ENCODE assay signal across 8 cellular contexts in genomic region chr1:247681288-247681897, GRCh38. TPM values are rescaled to one million over a fixed set of nuclear protein-coding genes. Genes with fewer than 3 reads are reported as not detected.
DNase-seq lines count a peak whose midpoint lies in the region; ATAC-seq, FAIRE-seq and TF ChIP-seq lines count a peak whose summit lies in the region.

No MANE protein-coding gene starts in this region.

- intact Hi-C loops in PC-9 (cut with micrococcal nuclease; ENCODE audit: unreplicated experiment), result no loop called here

- no TSS peak for BruUV-seq in PC-9 (replicated peaks; lab: Mats Ljungman, UMichigan)

- no peaks in the 10 kb centered on the region for H4K20me1 ChIP-seq in PC-9 (ENCODE audit: insufficient read depth)

- H3K4me2 ChIP-seq in PC-9, result no peak overlapping the region

- no peaks in the 10 kb centered on the region for H3F3A ChIP-seq in PC-9 (ENCODE audit: insufficient read depth, low read depth)

- CTCF ChIA-PET in PC-9 (lab: Charles Lee), result no interaction called here

- no peak for FAIRE-seq in urothelium cell line (lab: Jason Lieb, UNC)

- H3K27ac ChIP-seq in PC-9, result no peak overlapping the region
- H3K27ac ChIP-seq in brain microvascular endothelial cell, result no peak overlapping the region
- no peak overlapping the region for H3K27ac ChIP-seq in lung (ENCODE audit: low read depth in 1 of 2, low read length in 1 of 2)

- peak; percentile 96 for ATAC-seq in GM21529 (IDR thresholded peaks at IDR 0.05; ENCODE audit: unreplicated experiment)
- no peak for ATAC-seq in lung (ENCODE audit: insufficient read depth, low FRiP score)

- H3K4me1 ChIP-seq in PC-9 (replicated peaks; ENCODE audit: insufficient read depth) (no peaks in the 10 kb centered on the region), lung (ENCODE audit: control insufficient read depth in 2 of 2, insufficient read depth in 2 of 2, low read length in 2 of 2) (no peaks in the 10 kb centered on the region)

- no peaks in the 10 kb centered on the region for H3K79me2 ChIP-seq in PC-9 (ENCODE audit: low read depth)

- POLR2A ChIA-PET in PC-9 (lab: Charles Lee; ENCODE audit: unreplicated experiment), result no interaction called here

- H3K4me3 ChIP-seq in PC-9, result no peak overlapping the region
- no peak overlapping the region for H3K4me3 ChIP-seq in brain microvascular endothelial cell (ENCODE audit: low read depth, low read length)
- no peak overlapping the region for H3K4me3 ChIP-seq in lung

- in situ Hi-C loops in brain microvascular endothelial cell (cut with HindIII; ENCODE audit: low pct_ligation_motif_present, low sequenced_read_pairs), result no loop called here

- H3K9me3 ChIP-seq in PC-9 (ENCODE audit: insufficient read depth, low read depth), result no peaks in the 10 kb centered on the region
- no peaks in the 10 kb centered on the region for H3K9me3 ChIP-seq in lung (ENCODE audit: control insufficient read depth in 2 of 2, insufficient read depth in 1 of 2, low read length in 1 of 2)

- H3K27me3 ChIP-seq in PC-9 (ENCODE audit: insufficient read depth, low read depth) (no peaks in the 10 kb centered on the region), brain microvascular endothelial cell (replicated peaks) (no peaks in the 10 kb centered on the region), lung (ENCODE audit: control insufficient read depth, insufficient read depth) (no peaks in the 10 kb centered on the region)

- H3K36me3 ChIP-seq in PC-9 (ENCODE audit: low read depth) (no peaks in the 10 kb centered on the region), brain microvascular endothelial cell (replicated peaks) (no peaks in the 10 kb centered on the region), lung (ENCODE audit: control insufficient read depth in 2 of 2, insufficient read depth in 2 of 2, low read length in 2 of 2) (no peaks in the 10 kb centered on the region)

- peak; percentile 73 for TF ChIP-seq CTCF in PC-9 (conservative IDR thresholded peaks at IDR 0.05)
- TF ChIP-seq CTCF in brain microvascular endothelial cell (IDR thresholded peaks at IDR 0.05; ENCODE audit: low read depth, low read length, missing control alignments), result peak; percentile 87
- no peak for TF ChIP-seq CTCF in lung (IDR thresholded peaks at IDR 0.05; ENCODE audit: control extremely low read depth, extremely low read depth)

- no peaks in the 10 kb centered on the region for H3K9me2 ChIP-seq in PC-9 (ENCODE audit: insufficient read depth)

- WGBS in lung, 2 donors, result 33 to 39% methylated on average over 7 of the region's 7 CpGs

- peak; percentile 5 for DNase-seq in activated naive CD4-positive, alpha-beta T cell treated with Interleukin-2 at 50 U/mL for 16 hours
- no peak for DNase-seq in activated naive CD4-positive, alpha-beta T cell (lab: John Stamatoyannopoulos, UW)
- DNase-seq in HPDE6-E6E7 (ENCODE audit: extremely low spot score) (peak; percentile 6), PC-9 (peak in 1 of 2 experiments; percentile 9), brain microvascular endothelial cell (peak; percentile 28), lung (ENCODE audit: low spot score) (peak; percentile 34), urothelium cell line (ENCODE audit: low spot score) (peak; percentile 48)

- H2AFZ ChIP-seq in PC-9, result no peak overlapping the region

RNA-seq across cellular contexts. Expression of gene OR13G1, which starts 1.9 kb away (rescaled TPM):
- total RNA-seq in PC-9 (2021) (not detected in 2 replicates), lung (not detected)
- polyA plus RNA-seq in lung, result not detected

RNA-seq across cellular contexts. Expression of gene OR6F1, which starts 35.1 kb away (rescaled TPM):
- total RNA-seq in PC-9 (2021) (not detected in 2 replicates), lung (not detected)
- polyA plus RNA-seq in lung, result not detected

RNA-seq across cellular contexts. Expression of gene OR14K1, which starts 57.0 kb away (rescaled TPM):
- total RNA-seq in PC-9 (2021) (not detected in 2 replicates), lung (not detected)
- not detected for polyA plus RNA-seq in lung

Comparison
In these comparisons a context has a peak if more than half of its experiments do, and no peak if none do; other contexts are left out.
1. DNase-seq: peak in activated naive CD4-positive, alpha-beta T cell treated with Interleukin-2 at 50 U/mL for 16 hours (single experiment), HPDE6-E6E7 (single experiment), brain microvascular endothelial cell (single experiment), lung (single experiment) and urothelium cell line (single experiment); none in activated naive CD4-positive, alpha-beta T cell (0 of 4).